Comparison of ENCODE assay signal across 1 cellular context in genomic region chr12:52082988-52083637, GRCh38.
A peak's percentile ranks its signal among the peaks of the same experiment; 100 is the strongest.
TF ChIP-seq lines count a peak whose summit lies in the region.

No MANE protein-coding gene starts in this region.

TF ChIP-seq in HepG2, 621 proteins besides CTCF, POLR2A, EP300 and RAD21 (continued from another document and continues in another):
- no peak for TF ChIP-seq ARNTL (CRISPR knock-in tag; IDR thresholded peaks at IDR 0.05)
- no peak for TF ChIP-seq DDIT3 (CRISPR knock-in tag; IDR thresholded peaks at IDR 0.05)
- no peak for TF ChIP-seq ZNF280B (CRISPR knock-in tag; IDR thresholded peaks at IDR 0.05; ENCODE audit: borderline replicate concordance)
- TF ChIP-seq RFXANK (CRISPR knock-in tag; IDR thresholded peaks at IDR 0.05): no peak
- TF ChIP-seq ZNF678 (CRISPR knock-in tag; IDR thresholded peaks at IDR 0.05): no peak
- TF ChIP-seq CBX5 (CRISPR knock-in tag; IDR thresholded peaks at IDR 0.05; ENCODE audit: borderline replicate concordance): no peak
- no peak for TF ChIP-seq IKZF4 (CRISPR knock-in tag; IDR thresholded peaks at IDR 0.05; ENCODE audit: borderline replicate concordance, low read depth, not compliant biosample characterization)
- TF ChIP-seq KMT2A (CRISPR knock-in tag; IDR thresholded peaks at IDR 0.05): no peak
- TF ChIP-seq POGZ (CRISPR knock-in tag; IDR thresholded peaks at IDR 0.05): no peak
- no peak for TF ChIP-seq ZNF547 (CRISPR knock-in tag; IDR thresholded peaks at IDR 0.05)
- TF ChIP-seq GABPB1 (CRISPR knock-in tag; IDR thresholded peaks at IDR 0.05): no peak
- no peak for TF ChIP-seq TSC22D2 (CRISPR knock-in tag; IDR thresholded peaks at IDR 0.05; ENCODE audit: borderline replicate concordance)
- TF ChIP-seq SIX4 (CRISPR knock-in tag; IDR thresholded peaks at IDR 0.05): no peak
- TF ChIP-seq ZNF337 (CRISPR knock-in tag; IDR thresholded peaks at IDR 0.05; ENCODE audit: borderline replicate concordance, low read depth): no peak
- peak; percentile 20 for TF ChIP-seq ASH2L (IDR thresholded peaks at IDR 0.05; ENCODE audit: insufficient read length, low read depth, low read length)
- TF ChIP-seq RXRB (CRISPR knock-in tag; IDR thresholded peaks at IDR 0.05; ENCODE audit: borderline replicate concordance): 0 out of 2 replicates have a peak, but pooled peaks have one; percentile 36
- TF ChIP-seq HMGXB4 (CRISPR knock-in tag; IDR thresholded peaks at IDR 0.05; ENCODE audit: borderline replicate concordance in 1 of 2, low read depth in 1 of 2): peak; percentile 55 to 64; a peak in 3 of 4 replicates
- no peak for TF ChIP-seq KLF11 (CRISPR knock-in tag; IDR thresholded peaks at IDR 0.05)
- no peak for TF ChIP-seq JUN (CRISPR knock-in tag; IDR thresholded peaks at IDR 0.05)
- TF ChIP-seq PLRG1 (conservative IDR thresholded peaks at IDR 0.05): no peak
- TF ChIP-seq CENPBD1 (CRISPR knock-in tag; IDR thresholded peaks at IDR 0.05; ENCODE audit: borderline replicate concordance, low read depth): no peak
- TF ChIP-seq MAZ (IDR thresholded peaks at IDR 0.05; ENCODE audit: borderline replicate concordance, low read depth, low read length): peak; percentile 43; the same call in 1 of the 2 replicates
- TF ChIP-seq MAZ (CRISPR knock-in tag; IDR thresholded peaks at IDR 0.05; ENCODE audit: low read depth): 0 out of 2 replicates have a peak, but pooled peaks have one; percentile 29
- TF ChIP-seq SMC3 (IDR thresholded peaks at IDR 0.05; ENCODE audit: low read length): peak; percentile 3
- no peak for TF ChIP-seq ISL2 (CRISPR knock-in tag; IDR thresholded peaks at IDR 0.05)
- TF ChIP-seq ZNF101 (CRISPR knock-in tag; IDR thresholded peaks at IDR 0.05; ENCODE audit: borderline replicate concordance, low read depth): no peak
- no peak for TF ChIP-seq KLF16 (CRISPR knock-in tag; IDR thresholded peaks at IDR 0.05)
- TF ChIP-seq CENPT (CRISPR knock-in tag; IDR thresholded peaks at IDR 0.05; ENCODE audit: low read depth): no peak
- TF ChIP-seq ZNF574 (CRISPR knock-in tag; IDR thresholded peaks at IDR 0.05): peak; percentile 59
- TF ChIP-seq KLF9 (CRISPR knock-in tag; IDR thresholded peaks at IDR 0.05; ENCODE audit: low read depth): no peak
- no peak for TF ChIP-seq GMEB2 (CRISPR knock-in tag; IDR thresholded peaks at IDR 0.05; ENCODE audit: low read depth)
- TF ChIP-seq HDAC1 (CRISPR knock-in tag; IDR thresholded peaks at IDR 0.05): no peak
- no peak for TF ChIP-seq KDM4B (CRISPR knock-in tag; IDR thresholded peaks at IDR 0.05)
- no peak for TF ChIP-seq ZNF773 (CRISPR knock-in tag; IDR thresholded peaks at IDR 0.05; ENCODE audit: borderline replicate concordance)
- TF ChIP-seq ZNF550 (CRISPR knock-in tag; IDR thresholded peaks at IDR 0.05; ENCODE audit: borderline replicate concordance): no peak
- no peak for TF ChIP-seq ZNF180 (CRISPR knock-in tag; IDR thresholded peaks at IDR 0.05; ENCODE audit: borderline replicate concordance, low read depth)
- no peak for TF ChIP-seq ZNF24 (IDR thresholded peaks at IDR 0.05)
- TF ChIP-seq ZFAT (CRISPR knock-in tag; conservative IDR thresholded peaks at IDR 0.05): no peak
- no peak for TF ChIP-seq ARNT2 (CRISPR knock-in tag; IDR thresholded peaks at IDR 0.05; ENCODE audit: low read depth)
- TF ChIP-seq GLI4 (CRISPR knock-in tag; IDR thresholded peaks at IDR 0.05; ENCODE audit: borderline replicate concordance): no peak
- no peak for TF ChIP-seq GTF3A (CRISPR knock-in tag; conservative IDR thresholded peaks at IDR 0.05)
- no peak for TF ChIP-seq ZSCAN30 (CRISPR knock-in tag; IDR thresholded peaks at IDR 0.05)
- no peak for TF ChIP-seq MTERF4 (CRISPR knock-in tag; IDR thresholded peaks at IDR 0.05)
- no peak for TF ChIP-seq MZF1 (CRISPR knock-in tag; IDR thresholded peaks at IDR 0.05; ENCODE audit: borderline replicate concordance)
- TF ChIP-seq HIVEP1 (CRISPR knock-in tag; IDR thresholded peaks at IDR 0.05): no peak
- TF ChIP-seq RCOR2 (CRISPR knock-in tag; IDR thresholded peaks at IDR 0.05): no peak
- TF ChIP-seq SP2 (CRISPR knock-in tag; IDR thresholded peaks at IDR 0.05): no peak
- no peak for TF ChIP-seq SCMH1 (CRISPR knock-in tag; IDR thresholded peaks at IDR 0.05; ENCODE audit: borderline replicate concordance)
- no peak for TF ChIP-seq EED (CRISPR knock-in tag; IDR thresholded peaks at IDR 0.05)
- TF ChIP-seq PLSCR1 (CRISPR knock-in tag; IDR thresholded peaks at IDR 0.05; ENCODE audit: borderline replicate concordance): no peak
- no peak for TF ChIP-seq ZNF672 (CRISPR knock-in tag; IDR thresholded peaks at IDR 0.05)
- TF ChIP-seq TEAD3 (CRISPR knock-in tag; optimal IDR thresholded peaks at IDR 0.05; ENCODE audit: borderline replicate concordance): peak; percentile 80
- TF ChIP-seq FOXA1 (IDR thresholded peaks at IDR 0.05): no peak
- no peak for TF ChIP-seq FOXA1 (CRISPR knock-in tag; IDR thresholded peaks at IDR 0.05)
- TF ChIP-seq ZNF780A (CRISPR knock-in tag; IDR thresholded peaks at IDR 0.05): no peak
- TF ChIP-seq ZNF687 (CRISPR knock-in tag; IDR thresholded peaks at IDR 0.05): peak; percentile 47
- no peak for TF ChIP-seq RFX5 (IDR thresholded peaks at IDR 0.05; ENCODE audit: low read depth, low read length)
- TF ChIP-seq SIX1 (CRISPR knock-in tag; IDR thresholded peaks at IDR 0.05; ENCODE audit: borderline replicate concordance): no peak
- no peak for TF ChIP-seq POLR2AphosphoS5 (IDR thresholded peaks at IDR 0.05; ENCODE audit: low read depth, low read length)
- TF ChIP-seq HNF4G (IDR thresholded peaks at IDR 0.05; ENCODE audit: borderline replicate concordance, low read depth, low read length): no peak
- TF ChIP-seq HNF4G (CRISPR knock-in tag; IDR thresholded peaks at IDR 0.05; ENCODE audit: borderline replicate concordance, low read depth): no peak
